In the genomic region with DNA sequence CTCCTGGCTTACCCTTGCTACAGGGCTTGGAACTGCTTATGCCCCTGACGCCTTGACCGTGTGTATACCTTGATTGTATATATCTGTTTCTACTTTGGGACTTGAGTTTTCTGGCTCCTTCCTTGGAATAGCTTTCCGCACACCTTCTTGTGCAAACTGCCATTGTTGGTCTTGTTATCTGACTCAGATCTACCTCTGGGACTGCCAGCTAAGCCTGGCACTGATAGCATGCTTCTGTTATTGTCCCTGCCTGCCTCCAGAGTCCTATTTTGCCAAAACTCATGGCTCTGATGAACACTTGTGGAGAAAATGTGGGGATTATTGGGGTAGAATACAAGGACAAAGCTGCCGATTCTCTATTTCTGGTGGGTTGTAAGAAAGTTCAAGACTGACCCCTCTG, we compare ENCODE assay signal across 21 cellular contexts. TPM values are rescaled to one million over a fixed set of nuclear protein-coding genes. Genes with fewer than 3 reads are reported as not detected.
DNase-seq lines count a peak whose midpoint lies in the region; ATAC-seq and TF ChIP-seq lines count a peak whose summit lies in the region.
"Had no signal": no experiment of that assay in that cellular context is flagged by ENCODE, and none has a peak within 500 bp of the region (broad histone marks: within the 10 kb centered on the region; RNA-seq: fewer than 3 reads in every experiment).

No MANE protein-coding gene starts in this region.

- in situ Hi-C loops in G401 (cut with HindIII; ENCODE audit: low sequenced_read_pairs) = no loop called here

- H3K4me1 ChIP-seq in subcutaneous abdominal adipose tissue (ENCODE audit: control insufficient read depth in 5 of 5, insufficient read depth in 5 of 5, low read length in 5 of 5) (peaks cover 0 to 35% (median 31%) of the 10 kb centered on the region in 5 donors), right atrium auricular region (peaks cover 0 to 5% of the 10 kb centered on the region in 2 donors)

- no peak for TF ChIP-seq CTCF in right atrium auricular region (IDR thresholded peaks at IDR 0.05)

- intact Hi-C loops in left colon (cut with DNase I, micrococcal nuclease) = loop anchor here in 1 of 2 donors (5.0 kb wide), 1 partner anchor 63 kb away; no protein-coding TSS in a partner anchor

- ATAC-seq in activated T-helper 17 cell treated with anti-CD3 and anti-CD28 coated beads, Interleukin-2, amount 50 U/mL, for 72 hours (replicated peaks) = no peak
- ATAC-seq in left colon = no peak
- ATAC-seq in effector memory CD8-positive, alpha-beta T cell (replicated peaks) = no peak
- ATAC-seq: activated naive CD8-positive, alpha-beta T cell treated with anti-CD3 and anti-CD28 coated beads, Interleukin-2, amount 50 U/mL, for 24 hours; left ventricle myocardium superior; Right ventricle myocardium inferior had no signal

- no peak overlapping the region for H3K4me3 ChIP-seq in subcutaneous abdominal adipose tissue (ENCODE audit: low read depth in 1 of 5, low read length in 5 of 5)
- no peak overlapping the region for H3K4me3 ChIP-seq in right atrium auricular region
- H3K4me3 ChIP-seq: coronary artery had no signal

- peak overlapping the region; percentile 49 for H3K4me3 Mint-ChIP-seq in activated T-helper 17 cell treated with anti-CD3 and anti-CD28 coated beads, Interleukin-2, amount 50 U/mL, for 72 hours
- H3K4me3 Mint-ChIP-seq in effector memory CD8-positive, alpha-beta T cell = peak overlapping the region in 1 of 2 donors; percentile 22
- H3K4me3 Mint-ChIP-seq: activated naive CD8-positive, alpha-beta T cell treated with anti-CD3 and anti-CD28 coated beads, Interleukin-2, amount 50 U/mL, for 24 hours; CD4-positive, alpha-beta T cell; endodermal cell; IgD-negative memory B cell; mesothelial cell of epicardium had no signal

- H3K9me3 ChIP-seq in subcutaneous abdominal adipose tissue (ENCODE audit: control insufficient read depth in 5 of 5, low read length in 5 of 5) (no peaks in the 10 kb centered on the region), right atrium auricular region (no peaks in the 10 kb centered on the region)

- no peak overlapping the region for H3K9ac ChIP-seq in subcutaneous abdominal adipose tissue (ENCODE audit: low read length in 5 of 5)

- peak overlapping the region; percentile 25 for H3K27ac Mint-ChIP-seq in activated T-helper 17 cell treated with anti-CD3 and anti-CD28 coated beads, Interleukin-2, amount 50 U/mL, for 72 hours
- H3K27ac Mint-ChIP-seq in effector memory CD8-positive, alpha-beta T cell = peak overlapping the region in 1 of 2 donors; percentile 85
- H3K27ac Mint-ChIP-seq: activated naive CD8-positive, alpha-beta T cell treated with anti-CD3 and anti-CD28 coated beads, Interleukin-2, amount 50 U/mL, for 24 hours; CD4-positive, alpha-beta T cell; endodermal cell; IgD-negative memory B cell had no signal

- peaks cover 5% of the 10 kb centered on the region for H3K27me3 Mint-ChIP-seq in activated T-helper 17 cell treated with anti-CD3 and anti-CD28 coated beads, Interleukin-2, amount 50 U/mL, for 72 hours
- H3K27me3 Mint-ChIP-seq in effector memory CD8-positive, alpha-beta T cell = peaks cover 0 to 8% of the 10 kb centered on the region in 2 donors
- H3K27me3 Mint-ChIP-seq: CD4-positive, alpha-beta T cell had no signal

- H3K4me1 Mint-ChIP-seq in activated T-helper 17 cell treated with anti-CD3 and anti-CD28 coated beads, Interleukin-2, amount 50 U/mL, for 72 hours = peaks cover 21% of the 10 kb centered on the region
- peaks cover 19 to 21% of the 10 kb centered on the region in 2 donors for H3K4me1 Mint-ChIP-seq in effector memory CD8-positive, alpha-beta T cell (ENCODE audit: low read depth in 2 of 2)

- DNase-seq in G401 (ENCODE audit: low spot score) = peak; percentile 79
- DNase-seq in left colon = peak; percentile 2 to 20
- DNase-seq in right atrium auricular region (ENCODE audit: low spot score) = no peak
- DNase-seq in HCEC 1CT = no peak
- DNase-seq in effector memory CD8-positive, alpha-beta T cell = no peak
- DNase-seq: activated CD4-positive, alpha-beta T cell treated with anti-CD3 and anti-CD28 coated beads, Interleukin-2, amount 50 U/mL, for 48 hours; activated gamma-delta T cell; activated naive CD8-positive, alpha-beta T cell treated with anti-CD3 and anti-CD28 coated beads, Interleukin-2, amount 50 U/mL, for 24 hours; CD4-positive, alpha-beta T cell; endodermal cell; left ventricle myocardium superior; NCI-H2081; NCI-H226; NCI-H774 had no signal

- H3K36me3 ChIP-seq in subcutaneous abdominal adipose tissue (ENCODE audit: control insufficient read depth in 5 of 5, insufficient read depth in 5 of 5, low read length in 5 of 5) = peaks cover 0 to under 1% (median 0%) of the 10 kb centered on the region in 5 donors
- H3K36me3 ChIP-seq in right atrium auricular region = no peaks in the 10 kb centered on the region

- H3K9me3 Mint-ChIP-seq in activated T-helper 17 cell treated with anti-CD3 and anti-CD28 coated beads, Interleukin-2, amount 50 U/mL, for 72 hours = no peaks in the 10 kb centered on the region
- no peaks in the 10 kb centered on the region for H3K9me3 Mint-ChIP-seq in effector memory CD8-positive, alpha-beta T cell
- H3K9me3 Mint-ChIP-seq: activated naive CD8-positive, alpha-beta T cell treated with anti-CD3 and anti-CD28 coated beads, Interleukin-2, amount 50 U/mL, for 24 hours; CD4-positive, alpha-beta T cell; endodermal cell; IgD-negative memory B cell; mesothelial cell of epicardium had no signal

- H3K27me3 ChIP-seq in subcutaneous abdominal adipose tissue (ENCODE audit: control insufficient read depth in 5 of 5, insufficient read depth in 4 of 5, low read length in 5 of 5) = no peaks in the 10 kb centered on the region
- no peaks in the 10 kb centered on the region for H3K27me3 ChIP-seq in right atrium auricular region

- no peaks in the 10 kb centered on the region for H3K36me3 Mint-ChIP-seq in activated T-helper 17 cell treated with anti-CD3 and anti-CD28 coated beads, Interleukin-2, amount 50 U/mL, for 72 hours (ENCODE audit: low read depth)
- no peaks in the 10 kb centered on the region for H3K36me3 Mint-ChIP-seq in effector memory CD8-positive, alpha-beta T cell (ENCODE audit: insufficient read depth)
- H3K36me3 Mint-ChIP-seq: IgD-negative memory B cell, mesothelial cell of epicardium had no signal

- peak overlapping the region; percentile 21 for H3K27ac ChIP-seq in subcutaneous abdominal adipose tissue (ENCODE audit: low read depth, low read length)
- no peak overlapping the region for H3K27ac ChIP-seq in right atrium auricular region

RNA-seq across cellular contexts. Expression of gene FMOD, which starts 15.4 kb away (rescaled TPM):
- not detected in 2 replicates for total RNA-seq in G401 (2014; rRNA removed; shearing (Covaris generic))
- total RNA-seq in activated T-helper 17 cell treated with anti-CD3 and anti-CD28 coated beads, Interleukin-2, amount 50 U/mL, for 72 hours = under 1 TPM in 1 of 2 donors, not detected in 1; 0.26 TPM
- total RNA-seq in left colon = 10 to 100 TPM; 25.2 to 29.6 TPM
- total RNA-seq in right atrium auricular region = 100 to 1,000 TPM in 1 of 2 donors, 10 to 100 TPM in 1; 34.2 to 122 TPM
- total RNA-seq: CD4-positive, alpha-beta T cell; MCF 10A had no signal

RNA-seq across cellular contexts. Expression of gene BTG2, which starts 30.2 kb away (rescaled TPM):
- 12.7 and 15.2 TPM in 2 replicates for total RNA-seq in G401 (2014; rRNA removed; shearing (Covaris generic))
- 100 to 1,000 TPM in 1 of 2 donors, 10 to 100 TPM in 1; 91.3 to 340 TPM for total RNA-seq in activated T-helper 17 cell treated with anti-CD3 and anti-CD28 coated beads, Interleukin-2, amount 50 U/mL, for 72 hours
- total RNA-seq in left colon (10 to 100 TPM; 70.5 to 76.9 TPM), right atrium auricular region (100 to 1,000 TPM; 132 to 254 TPM)

Comparison
In these comparisons a context has a peak if more than half of its experiments do, and no peak if none do; other contexts are left out.
1. DNase-seq: peak in G401 (single experiment) and left colon (2 of 2); none in right atrium auricular region (single experiment), HCEC 1CT (single experiment) and effector memory CD8-positive, alpha-beta T cell (0 of 3).
2. RNA of gene FMOD, which starts 15.4 kb away (total RNA-seq): 34.2 to 122 TPM in right atrium auricular region and 25.2 to 29.6 TPM in left colon; 0.26 TPM in activated T-helper 17 cell treated with anti-CD3 and anti-CD28 coated beads, Interleukin-2, amount 50 U/mL, for 72 hours and not detected in G401; every median in the first group is over 10 times any median in the second.